1 cellular context compared by ENCODE assay signal in genomic region chr7:106283831-106284515, GRCh38.
TF ChIP-seq lines count a peak whose summit lies in the region.

No MANE protein-coding gene starts in this region.

TF ChIP-seq in K562, 482 proteins besides CTCF, POLR2A, EP300 and RAD21 (continued from another document and continues in another):
- no peak for TF ChIP-seq ZBED1 (IDR thresholded peaks at IDR 0.05)
- TF ChIP-seq PTTG1 (tag; IDR thresholded peaks at IDR 0.05; ENCODE audit: low read depth), result no peak
- TF ChIP-seq ZHX1 (conservative IDR thresholded peaks at IDR 0.05; ENCODE audit: low read length), result no peak
- TF ChIP-seq JUN (IDR thresholded peaks at IDR 0.05; ENCODE audit: borderline replicate concordance, low read depth, low read length), result 0 out of 2 replicates have a peak, but pooled peaks have one; percentile 20
- no peak for TF ChIP-seq JUN (CRISPR knock-in tag; IDR thresholded peaks at IDR 0.05; ENCODE audit: borderline replicate concordance)
- TF ChIP-seq ZBTB2 (IDR thresholded peaks at IDR 0.05), result 0 out of 2 replicates have a peak, but pooled peaks have one; percentile 51
- TF ChIP-seq ZBTB17 (CRISPR knock-in tag; IDR thresholded peaks at IDR 0.05), result peak; percentile 79
- TF ChIP-seq U2AF2 (optimal IDR thresholded peaks at IDR 0.05; ENCODE audit: low read depth, low read length), result no peak
- no peak for TF ChIP-seq ELF1 (tag; IDR thresholded peaks at IDR 0.05)
- TF ChIP-seq E2F3 (CRISPR knock-in tag; IDR thresholded peaks at IDR 0.05), result 0 out of 2 replicates have a peak, but pooled peaks have one; percentile 51
- TF ChIP-seq HES1 (IDR thresholded peaks at IDR 0.05; ENCODE audit: low read depth), result no peak
- no peak for TF ChIP-seq HSF4 (CRISPR knock-in tag; IDR thresholded peaks at IDR 0.05; ENCODE audit: borderline replicate concordance)
- no peak for TF ChIP-seq PURB (CRISPR knock-in tag; IDR thresholded peaks at IDR 0.05; ENCODE audit: low read depth)
- TF ChIP-seq ZNF174 (CRISPR knock-in tag; IDR thresholded peaks at IDR 0.05), result no peak
- peak; percentile 51; the same call in 1 of the 2 replicates for TF ChIP-seq PHF8 (IDR thresholded peaks at IDR 0.05; ENCODE audit: borderline replicate concordance, low read length)
- peak; percentile 63; the same call in 1 of the 2 replicates for TF ChIP-seq POLR2AphosphoS5 (IDR thresholded peaks at IDR 0.05; ENCODE audit: control insufficient read depth, insufficient read depth, low read depth, low read length)
- 0 out of 2 replicates have a peak, but pooled peaks have one; percentile 51 for TF ChIP-seq NR4A1 (CRISPR knock-in tag; IDR thresholded peaks at IDR 0.05)
- 0 out of 2 replicates have a peak, but pooled peaks have one; percentile 19 for TF ChIP-seq NR4A1 (tag; IDR thresholded peaks at IDR 0.05)
- TF ChIP-seq SMARCA4 (IDR thresholded peaks at IDR 0.05), result peak; percentile 77
- TF ChIP-seq NR2F6 (CRISPR knock-in tag; IDR thresholded peaks at IDR 0.05), result no peak
- peak; percentile 20; the same call in 1 of the 2 replicates for TF ChIP-seq ATF4 (CRISPR knock-in tag; IDR thresholded peaks at IDR 0.05)
- TF ChIP-seq SRF (CRISPR knock-in tag; IDR thresholded peaks at IDR 0.05), result peak in 1 of 2 experiments; percentile 39; a peak in 1 of 4 replicates
- no peak for TF ChIP-seq CEBPG (CRISPR knock-in tag; IDR thresholded peaks at IDR 0.05)
- peak in 1 of 2 experiments; percentile 8; a peak in 2 of 4 replicates for TF ChIP-seq CEBPG (tag; conservative IDR thresholded peaks at IDR 0.05 in 1 of 2, IDR thresholded peaks at IDR 0.05 in 1 of 2)
- TF ChIP-seq ZNF280A (IDR thresholded peaks at IDR 0.05; ENCODE audit: low read depth, partially characterized antibody), result no peak
- no peak for TF ChIP-seq SRSF1 (IDR thresholded peaks at IDR 0.05; ENCODE audit: low read depth, low read length)
- TF ChIP-seq ARID2 (IDR thresholded peaks at IDR 0.05), result 0 out of 2 replicates have a peak, but pooled peaks have one; percentile 15
- TF ChIP-seq MCM7 (IDR thresholded peaks at IDR 0.05), result no peak
- TF ChIP-seq ZNF830 (CRISPR knock-in tag; IDR thresholded peaks at IDR 0.05), result no peak
- TF ChIP-seq ILF3 (IDR thresholded peaks at IDR 0.05; ENCODE audit: borderline replicate concordance), result no peak; the same call in 1 of the 2 replicates
- TF ChIP-seq, protein P1, sequence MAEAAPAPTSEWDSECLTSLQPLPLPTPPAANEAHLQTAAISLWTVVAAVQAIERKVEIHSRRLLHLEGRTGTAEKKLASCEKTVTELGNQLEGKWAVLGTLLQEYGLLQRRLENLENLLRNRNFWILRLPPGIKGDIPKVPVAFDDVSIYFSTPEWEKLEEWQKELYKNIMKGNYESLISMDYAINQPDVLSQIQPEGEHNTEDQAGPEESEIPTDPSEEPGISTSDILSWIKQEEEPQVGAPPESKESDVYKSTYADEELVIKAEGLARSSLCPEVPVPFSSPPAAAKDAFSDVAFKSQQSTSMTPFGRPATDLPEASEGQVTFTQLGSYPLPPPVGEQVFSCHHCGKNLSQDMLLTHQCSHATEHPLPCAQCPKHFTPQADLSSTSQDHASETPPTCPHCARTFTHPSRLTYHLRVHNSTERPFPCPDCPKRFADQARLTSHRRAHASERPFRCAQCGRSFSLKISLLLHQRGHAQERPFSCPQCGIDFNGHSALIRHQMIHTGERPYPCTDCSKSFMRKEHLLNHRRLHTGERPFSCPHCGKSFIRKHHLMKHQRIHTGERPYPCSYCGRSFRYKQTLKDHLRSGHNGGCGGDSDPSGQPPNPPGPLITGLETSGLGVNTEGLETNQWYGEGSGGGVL (CRISPR knock-in tag; IDR thresholded peaks at IDR 0.05), result no peak
- peak; percentile 92 for TF ChIP-seq CCNT2 (IDR thresholded peaks at IDR 0.05; ENCODE audit: borderline replicate concordance, extremely low read depth, insufficient read length, low read depth, low read length)
- TF ChIP-seq, protein P2, sequence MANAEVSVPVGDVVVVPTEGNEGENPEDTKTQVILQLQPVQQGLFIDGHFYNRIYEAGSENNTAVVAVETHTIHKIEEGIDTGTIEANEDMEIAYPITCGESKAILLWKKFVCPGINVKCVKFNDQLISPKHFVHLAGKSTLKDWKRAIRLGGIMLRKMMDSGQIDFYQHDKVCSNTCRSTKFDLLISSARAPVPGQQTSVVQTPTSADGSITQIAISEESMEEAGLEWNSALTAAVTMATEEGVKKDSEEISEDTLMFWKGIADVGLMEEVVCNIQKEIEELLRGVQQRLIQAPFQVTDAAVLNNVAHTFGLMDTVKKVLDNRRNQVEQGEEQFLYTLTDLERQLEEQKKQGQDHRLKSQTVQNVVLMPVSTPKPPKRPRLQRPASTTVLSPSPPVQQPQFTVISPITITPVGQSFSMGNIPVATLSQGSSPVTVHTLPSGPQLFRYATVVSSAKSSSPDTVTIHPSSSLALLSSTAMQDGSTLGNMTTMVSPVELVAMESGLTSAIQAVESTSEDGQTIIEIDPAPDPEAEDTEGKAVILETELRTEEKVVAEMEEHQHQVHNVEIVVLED (CRISPR knock-in tag; IDR thresholded peaks at IDR 0.05), result 0 out of 2 replicates have a peak, but pooled peaks have one; percentile 3
- TF ChIP-seq RBM25 (IDR thresholded peaks at IDR 0.05; ENCODE audit: low read depth, low read length, severe bottlenecking), result no peak
- TF ChIP-seq, protein P3, sequence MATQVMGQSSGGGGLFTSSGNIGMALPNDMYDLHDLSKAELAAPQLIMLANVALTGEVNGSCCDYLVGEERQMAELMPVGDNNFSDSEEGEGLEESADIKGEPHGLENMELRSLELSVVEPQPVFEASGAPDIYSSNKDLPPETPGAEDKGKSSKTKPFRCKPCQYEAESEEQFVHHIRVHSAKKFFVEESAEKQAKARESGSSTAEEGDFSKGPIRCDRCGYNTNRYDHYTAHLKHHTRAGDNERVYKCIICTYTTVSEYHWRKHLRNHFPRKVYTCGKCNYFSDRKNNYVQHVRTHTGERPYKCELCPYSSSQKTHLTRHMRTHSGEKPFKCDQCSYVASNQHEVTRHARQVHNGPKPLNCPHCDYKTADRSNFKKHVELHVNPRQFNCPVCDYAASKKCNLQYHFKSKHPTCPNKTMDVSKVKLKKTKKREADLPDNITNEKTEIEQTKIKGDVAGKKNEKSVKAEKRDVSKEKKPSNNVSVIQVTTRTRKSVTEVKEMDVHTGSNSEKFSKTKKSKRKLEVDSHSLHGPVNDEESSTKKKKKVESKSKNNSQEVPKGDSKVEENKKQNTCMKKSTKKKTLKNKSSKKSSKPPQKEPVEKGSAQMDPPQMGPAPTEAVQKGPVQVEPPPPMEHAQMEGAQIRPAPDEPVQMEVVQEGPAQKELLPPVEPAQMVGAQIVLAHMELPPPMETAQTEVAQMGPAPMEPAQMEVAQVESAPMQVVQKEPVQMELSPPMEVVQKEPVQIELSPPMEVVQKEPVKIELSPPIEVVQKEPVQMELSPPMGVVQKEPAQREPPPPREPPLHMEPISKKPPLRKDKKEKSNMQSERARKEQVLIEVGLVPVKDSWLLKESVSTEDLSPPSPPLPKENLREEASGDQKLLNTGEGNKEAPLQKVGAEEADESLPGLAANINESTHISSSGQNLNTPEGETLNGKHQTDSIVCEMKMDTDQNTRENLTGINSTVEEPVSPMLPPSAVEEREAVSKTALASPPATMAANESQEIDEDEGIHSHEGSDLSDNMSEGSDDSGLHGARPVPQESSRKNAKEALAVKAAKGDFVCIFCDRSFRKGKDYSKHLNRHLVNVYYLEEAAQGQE (CRISPR knock-in tag; IDR thresholded peaks at IDR 0.05; ENCODE audit: low read depth), result peak; percentile 83
- no peak for TF ChIP-seq YY1 (IDR thresholded peaks at IDR 0.05; ENCODE audit: borderline replicate concordance in 1 of 3, control insufficient read depth in 1 of 3, extremely low read depth in 1 of 3, insufficient read depth in 3 of 3, insufficient read length in 1 of 3, insufficient replicate concordance in 2 of 3, low read depth in 1 of 3, low read length in 2 of 3)
- no peak for TF ChIP-seq FIP1L1 (IDR thresholded peaks at IDR 0.05; ENCODE audit: low read depth, low read length, poor library complexity, severe bottlenecking)
